Comparison of ENCODE assay signal across 38 cellular contexts in genomic region chr17:45979137-45979536, GRCh38. TPM values are rescaled to one million over a fixed set of nuclear protein-coding genes. Genes with fewer than 3 reads are reported as not detected.
"Had no signal": no experiment of that assay in that cellular context is flagged by ENCODE, and none has a peak within 500 bp of the region (broad histone marks: within the 10 kb centered on the region; RNA-seq: fewer than 3 reads in every experiment).

No MANE protein-coding gene starts in this region.

- H3K9me3 ChIP-seq: MG63 had no signal

- H3K4me3 ChIP-seq: MG63 had no signal

- H3K27me3 ChIP-seq: MG63 had no signal

- H3K36me3 ChIP-seq: MG63 had no signal

- DNase-seq: Karpas-422, Kasumi-1, MG63, MM.1S, MV-4-11, NCI-H1048, NCI-H1092, NCI-H1092 treated with DMSO at 0.1 percent for 48 hours, NCI-H1105, NCI-H1105 treated with DMSO at 0.1 percent for 48 hours, NCI-H1417, NCI-H1417 treated with DMSO at 0.1 percent for 48 hours, NCI-H1436, NCI-H1436 treated with DMSO at 0.1 percent for 48 hours, NCI-H146, NCI-H1694, NCI-H1694 treated with DMSO at 0.1 percent for 48 hours, NCI-H187, NCI-H187 treated with DMSO at 0.1 percent for 48 hours, NCI-H1930, NCI-H2029, NCI-H2029 treated with DMSO at 0.1 percent for 48 hours, NCI-H2081, NCI-H2081 treated with DMSO at 0.1 percent for 48 hours, NCI-H2107, NCI-H2171, NCI-H2171 treated with DMSO at 0.1 percent for 48 hours, NCI-H2227 treated with DMSO at 0.1 percent for 48 hours, NCI-H226, NCI-H345, NCI-H446, NCI-H446 treated with DMSO at 0.1 percent for 48 hours, NCI-H510A, NCI-H510A treated with DMSO at 0.1 percent for 48 hours had no signal

RNA-seq across cellular contexts. Expression of gene STH, which starts 19.9 kb away (rescaled TPM):
- total RNA-seq: LHCN-M2, M059J, MCF 10A, NCI-H460 had no signal
